In genomic region chr2:163736433-163737168, GRCh38 we compare ENCODE assay signal across 8 cellular contexts. TPM values are rescaled to one million over a fixed set of nuclear protein-coding genes. Genes with fewer than 3 reads are reported as not detected.
A peak's percentile ranks its signal among the peaks of the same experiment; 100 is the strongest.
DNase-seq lines count a peak whose midpoint lies in the region; ATAC-seq and TF ChIP-seq lines count a peak whose summit lies in the region.

No MANE protein-coding gene starts in this region.

- H3K36me3 Mint-ChIP-seq in brain, result no peaks in the 10 kb centered on the region

- H3K27ac Mint-ChIP-seq in brain, result peak overlapping the region; percentile 57 to 98 (median 96)

- ATAC-seq in GM19324 (IDR thresholded peaks at IDR 0.05; ENCODE audit: low FRiP score, unreplicated experiment), result no peak
- ATAC-seq in GM18861 (IDR thresholded peaks at IDR 0.05; ENCODE audit: unreplicated experiment), result no peak

- peak overlapping the region; percentile 82 for H3K4me2 ChIP-seq in skeletal muscle satellite cell (ENCODE audit: low read length)

- TF ChIP-seq EP300 in Ishikawa (IDR thresholded peaks at IDR 0.05; ENCODE audit: borderline replicate concordance), result no peak

- peaks cover 19% of the 10 kb centered on the region for H3K27me3 Mint-ChIP-seq in brain

- H3K9me3 Mint-ChIP-seq in brain, result peaks cover 0 to 3% (median 0%) of the 10 kb centered on the region in 5 experiments

- 0 out of 2 replicates have a peak, but pooled peaks have one; percentile 12 for TF ChIP-seq RAD21 in Ishikawa (IDR thresholded peaks at IDR 0.05; ENCODE audit: low read depth)

- H3K4me1 Mint-ChIP-seq in brain, result peaks cover 34% of the 10 kb centered on the region

- H3K4me1 ChIP-seq in iPS-15b (ENCODE audit: control insufficient read depth, insufficient read depth, low read length) (peaks cover 3% of the 10 kb centered on the region), skeletal muscle satellite cell (ENCODE audit: control insufficient read depth, insufficient read depth, low read length) (peaks cover 15% of the 10 kb centered on the region)

- H3K9ac ChIP-seq in iPS-15b (ENCODE audit: low read depth, low read length) (peak overlapping the region; percentile 87), skeletal muscle satellite cell (ENCODE audit: low read depth, low read length) (peak overlapping the region; percentile 90)

- H3K9me3 ChIP-seq in iPS-15b (ENCODE audit: control insufficient read depth, insufficient read depth, low read length) (no peaks in the 10 kb centered on the region), skeletal muscle satellite cell (replicated peaks; ENCODE audit: low read length) (no peaks in the 10 kb centered on the region)

- H3K36me3 ChIP-seq in iPS-15b (ENCODE audit: control insufficient read depth, insufficient read depth, low read length) (no peaks in the 10 kb centered on the region), skeletal muscle satellite cell (ENCODE audit: insufficient read depth, low read length) (no peaks in the 10 kb centered on the region)

- H3K27me3 ChIP-seq in iPS-15b (ENCODE audit: control insufficient read depth, insufficient read depth, low read length) (no peaks in the 10 kb centered on the region), skeletal muscle satellite cell (ENCODE audit: control insufficient read depth, insufficient read depth, low read length) (no peaks in the 10 kb centered on the region)

- peak; percentile 32 for DNase-seq in A172 (ENCODE audit: low spot score)
- no peak for DNase-seq in activated CD4-positive, CD25-positive, alpha-beta regulatory T cell (lab: John Stamatoyannopoulos, UW)

- H3K4me3 ChIP-seq in iPS-15b (ENCODE audit: low read depth, low read length), result peak overlapping the region; percentile 81
- peak overlapping the region; percentile 92 for H3K4me3 ChIP-seq in skeletal muscle satellite cell (ENCODE audit: low read length)

- TF ChIP-seq CTCF in brain (conservative IDR thresholded peaks at IDR 0.05), result peak; percentile 20 to 55

- H3K4me3 Mint-ChIP-seq in brain, result peak overlapping the region; percentile 77 to 92 (median 83)

TF ChIP-seq in Ishikawa, 13 proteins besides CTCF, POLR2A, EP300 and RAD21:
- TF ChIP-seq TAF1 (IDR thresholded peaks at IDR 0.05; ENCODE audit: low read depth), result peak; percentile 49; the same call in 1 of the 2 replicates
- no peak; the same call in 1 of the 2 replicates for TF ChIP-seq MAX (IDR thresholded peaks at IDR 0.05)

RNA-seq across cellular contexts. Expression of gene FIGN, which starts 0.8 kb away (rescaled TPM):
- total RNA-seq in A172 (2014; rRNA removed; shearing (Covaris generic)), result 2.0 and 2.2 TPM in 2 replicates
- 3.6 TPM for polyA plus RNA-seq in brain (ENCODE audit: insufficient read depth, low read depth, low replicate concordance)
- 1.3 and 1.5 TPM in 2 replicates for total RNA-seq in skeletal muscle satellite cell (2012; rRNA removed)
